Comparison of ENCODE assay signal across 14 cellular contexts in the genomic region with DNA sequence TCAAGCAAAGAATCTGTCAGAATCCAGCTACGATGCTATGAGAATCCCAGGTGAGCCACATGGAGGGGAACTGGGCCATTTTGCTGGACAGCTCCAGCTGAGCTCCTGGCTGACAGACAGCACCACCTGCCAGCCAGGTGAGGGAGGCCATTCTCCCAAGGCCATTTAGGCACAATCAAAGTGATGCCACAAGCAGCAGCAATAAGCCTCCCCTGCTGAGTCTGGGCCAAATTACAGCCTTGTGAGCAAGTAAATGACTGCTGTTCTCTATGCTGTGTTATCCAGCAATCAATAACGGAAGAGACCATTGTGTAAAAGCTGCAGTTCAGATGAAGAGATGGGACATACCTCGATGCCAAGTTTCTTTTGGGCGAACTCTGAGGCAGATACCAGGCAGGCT. TPM values are rescaled to one million over a fixed set of nuclear protein-coding genes. Genes with fewer than 3 reads are reported as not detected.
DNase-seq lines count a peak whose midpoint lies in the region; ATAC-seq and TF ChIP-seq lines count a peak whose summit lies in the region.
"Had no signal": no experiment of that assay in that cellular context is flagged by ENCODE, and none has a peak within 500 bp of the region (broad histone marks: within the 10 kb centered on the region; RNA-seq: fewer than 3 reads in every experiment).

No MANE protein-coding gene starts in this region.

- H3K27me3 ChIP-seq in Loucy (ENCODE audit: insufficient read depth, low read length, poor library complexity, severe bottlenecking) (no peaks in the 10 kb centered on the region), suprapubic skin (peaks cover 21% of the 10 kb centered on the region)
- H3K27me3 ChIP-seq: upper lobe of right lung had no signal

- WGBS in suprapubic skin: 38% methylated on average over 4 of the region's 4 CpGs

- no peak overlapping the region for H2AFZ ChIP-seq in Loucy (ENCODE audit: low read length)

- no peak overlapping the region for H3K4me3 ChIP-seq in Loucy (ENCODE audit: low read length, poor library complexity, severe bottlenecking)
- no peak overlapping the region for H3K4me3 ChIP-seq in suprapubic skin
- H3K4me3 ChIP-seq: upper lobe of right lung had no signal

- H3K4me1 ChIP-seq in Loucy (ENCODE audit: insufficient read depth, low read length, poor library complexity, severe bottlenecking) (no peaks in the 10 kb centered on the region), suprapubic skin (no peaks in the 10 kb centered on the region)
- H3K4me1 ChIP-seq: upper lobe of right lung had no signal

- no peak for TF ChIP-seq POLR2A in suprapubic skin (IDR thresholded peaks at IDR 0.05)

- ATAC-seq in esophagus mucosa: peak; percentile 36
- ATAC-seq in HG02610 (IDR thresholded peaks at IDR 0.05; ENCODE audit: unreplicated experiment): no peak
- no peak for ATAC-seq in Right ventricle myocardium superior (ENCODE audit: poor library complexity)
- ATAC-seq: naive thymus-derived CD4-positive, alpha-beta T cell; upper lobe of right lung had no signal

- H4K20me1 ChIP-seq in Loucy (ENCODE audit: insufficient read depth, low read length, poor library complexity, severe bottlenecking): no peaks in the 10 kb centered on the region

- no peaks in the 10 kb centered on the region for H3K9me3 ChIP-seq in Loucy (ENCODE audit: insufficient read depth, low read depth, low read length)
- no peaks in the 10 kb centered on the region for H3K9me3 ChIP-seq in suprapubic skin
- H3K9me3 ChIP-seq: upper lobe of right lung had no signal

- TF ChIP-seq CTCF in C4-2B (conservative IDR thresholded peaks at IDR 0.05) (peak; percentile 50), Loucy (conservative IDR thresholded peaks at IDR 0.05; ENCODE audit: low read length) (peak; percentile 26; the same call in 1 of the 2 replicates), suprapubic skin (IDR thresholded peaks at IDR 0.05) (no peak)

- H3F3A ChIP-seq in Loucy (ENCODE audit: low read depth): no peaks in the 10 kb centered on the region

- DNase-seq in NCI-H510A (lab: John Stamatoyannopoulos, UW) (peak; percentile 43), LoVo (ENCODE audit: low spot score) (no peak), suprapubic skin (ENCODE audit: low spot score in 2 of 2) (no peak), Right ventricle myocardium superior (no peak)
- DNase-seq: activated CD4-positive, alpha-beta T cell treated with anti-CD3 and anti-CD28 coated beads for 4 hours; EL; naive thymus-derived CD4-positive, alpha-beta T cell; NCI-H524 treated with DMSO at 0.1 percent for 48 hours; upper lobe of right lung had no signal

- H3K4me2 ChIP-seq in Loucy (ENCODE audit: low read depth, low read length, poor library complexity, severe bottlenecking): no peak overlapping the region

- no peaks in the 10 kb centered on the region for H3K9me2 ChIP-seq in Loucy (replicated peaks; ENCODE audit: low read depth, low read length)

- intact Hi-C loops in Right ventricle myocardium superior (cut with DNase I): no loop called here

- H3K36me3 ChIP-seq in Loucy (ENCODE audit: insufficient read depth, low read length) (no peaks in the 10 kb centered on the region), suprapubic skin (no peaks in the 10 kb centered on the region)
- H3K36me3 ChIP-seq: upper lobe of right lung had no signal

- H3K79me2 ChIP-seq in Loucy (ENCODE audit: insufficient read depth, low read length): no peaks in the 10 kb centered on the region

- H3K9ac ChIP-seq in Loucy (ENCODE audit: low read depth, low read length, poor library complexity, severe bottlenecking): no peak overlapping the region

- H3K27ac ChIP-seq in C4-2B (no peak overlapping the region), suprapubic skin (no peak overlapping the region)
- H3K27ac ChIP-seq: upper lobe of right lung had no signal

- no peak for TF ChIP-seq EP300 in suprapubic skin (IDR thresholded peaks at IDR 0.05)

RNA-seq across cellular contexts. Expression of a gene that starts 14.1 kb away (rescaled TPM):
- total RNA-seq in esophagus mucosa (not detected), suprapubic skin (under 1 TPM in 1 of 4 donors, not detected in 3; 0.34 TPM), Right ventricle myocardium superior (1.2 TPM)
- total RNA-seq: epithelial cell of proximal tubule; naive thymus-derived CD4-positive, alpha-beta T cell; upper lobe of right lung had no signal

Comparison
In these comparisons a context has a peak if more than half of its experiments do, and no peak if none do; other contexts are left out.
1. CTCF ChIP-seq: peak in C4-2B (single experiment) and Loucy (single experiment); none in suprapubic skin (0 of 2).